Comparison of ENCODE assay signal across 18 cellular contexts in the genomic region with DNA sequence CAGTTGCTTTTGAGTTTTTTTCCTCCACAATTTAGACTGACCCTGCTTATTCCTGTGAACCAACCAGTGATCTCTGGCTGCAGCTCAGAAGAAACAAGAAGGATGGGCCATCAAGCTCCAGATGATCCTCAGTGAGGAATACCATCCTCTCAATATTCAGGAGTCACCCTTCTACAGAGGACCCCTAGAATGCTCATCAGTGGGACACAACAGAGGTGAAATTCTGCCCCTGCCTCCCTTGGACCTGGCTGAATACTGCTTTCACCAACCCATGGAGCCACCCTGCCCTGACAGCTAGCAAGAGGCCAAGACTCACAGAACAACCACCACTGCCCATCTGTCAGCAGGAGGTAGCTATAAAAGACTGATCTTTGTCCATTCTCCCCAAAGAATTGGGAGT. TPM values are rescaled to one million over a fixed set of nuclear protein-coding genes. Genes with fewer than 3 reads are reported as not detected.
DNase-seq lines count a peak whose midpoint lies in the region; ATAC-seq and TF ChIP-seq lines count a peak whose summit lies in the region.
"Had no signal": no experiment of that assay in that cellular context is flagged by ENCODE, and none has a peak within 500 bp of the region (broad histone marks: within the 10 kb centered on the region; RNA-seq: fewer than 3 reads in every experiment).

No MANE protein-coding gene starts in this region.

- no peak overlapping the region for H3K4me3 Mint-ChIP-seq in activated CD8-positive, alpha-beta memory T cell treated with anti-CD3 and anti-CD28 coated beads, Interleukin-2, amount 10 ng/mL, durations not matched to agents 7 days and 5 days
- H3K4me3 Mint-ChIP-seq: B cell; CD4-positive, alpha-beta T cell; CD8-positive, alpha-beta T cell had no signal

- CTCF ChIA-PET in activated CD8-positive, alpha-beta memory T cell treated with anti-CD3 and anti-CD28 coated beads, Interleukin-2, amount 10 ng/mL, durations not matched to agents 7 days and 5 days (lab: Charles Lee): interaction anchor here (1.0 to 2.8 kb wide), 4 partner anchors 15 to 100 kb away, joined by 3 to 10 read pairs (median 4); no protein-coding TSS in a partner anchor

- H3K4me3 ChIP-seq in coronary artery: no peak overlapping the region
- no peak overlapping the region for H3K4me3 ChIP-seq in vagina
- H3K4me3 ChIP-seq: A549; BLaER1 treated with 17β-estradiol and CSF1 and Interleukin-3, amounts not matched to agents 10 nM and 100 nM had no signal

- H3K27ac Mint-ChIP-seq in activated CD8-positive, alpha-beta memory T cell treated with anti-CD3 and anti-CD28 coated beads, Interleukin-2, amount 10 ng/mL, durations not matched to agents 7 days and 5 days: no peak overlapping the region
- H3K27ac Mint-ChIP-seq: B cell; CD4-positive, alpha-beta T cell; CD8-positive, alpha-beta T cell had no signal

- H3K27me3 ChIP-seq in vagina: no peaks in the 10 kb centered on the region
- H3K27me3 ChIP-seq: BLaER1 treated with 17β-estradiol and CSF1 and Interleukin-3, amounts not matched to agents 10 nM and 100 nM had no signal

- H3K4me1 ChIP-seq in vagina: peaks cover 8% of the 10 kb centered on the region
- H3K4me1 ChIP-seq: A549, Caco-2 had no signal

- intact Hi-C loops in vagina (cut with DNase I): no loop called here

- H3K27ac ChIP-seq in coronary artery (no peak overlapping the region), vagina (no peak overlapping the region)
- H3K27ac ChIP-seq: 22Rv1; A549; BLaER1 treated with 17β-estradiol and CSF1 and Interleukin-3, amounts not matched to agents 10 nM and 100 nM; C4-2B had no signal

- H3K4me1 Mint-ChIP-seq in activated CD8-positive, alpha-beta memory T cell treated with anti-CD3 and anti-CD28 coated beads, Interleukin-2, amount 10 ng/mL, durations not matched to agents 7 days and 5 days: peaks cover 23% of the 10 kb centered on the region

- no peaks in the 10 kb centered on the region for H3K36me3 ChIP-seq in vagina
- H3K36me3 ChIP-seq: BLaER1 treated with 17β-estradiol and CSF1 and Interleukin-3, amounts not matched to agents 10 nM and 100 nM had no signal

- no peak for TF ChIP-seq POLR2A in vagina (IDR thresholded peaks at IDR 0.05)

- ATAC-seq in activated CD8-positive, alpha-beta memory T cell treated with anti-CD3 and anti-CD28 coated beads, Interleukin-2, amount 10 ng/mL, durations not matched to agents 7 days and 5 days: no peak
- ATAC-seq: A549; CD8-positive, alpha-beta T cell had no signal

- TF ChIP-seq CTCF in coronary artery (IDR thresholded peaks at IDR 0.05) (no peak), vagina (IDR thresholded peaks at IDR 0.05) (no peak)

- peaks cover 7% of the 10 kb centered on the region for H3K9me3 Mint-ChIP-seq in activated CD8-positive, alpha-beta memory T cell treated with anti-CD3 and anti-CD28 coated beads, Interleukin-2, amount 10 ng/mL, durations not matched to agents 7 days and 5 days (ENCODE audit: low read depth)

- peaks cover 8% of the 10 kb centered on the region for H3K36me3 Mint-ChIP-seq in activated CD8-positive, alpha-beta memory T cell treated with anti-CD3 and anti-CD28 coated beads, Interleukin-2, amount 10 ng/mL, durations not matched to agents 7 days and 5 days
- H3K36me3 Mint-ChIP-seq: CD8-positive, alpha-beta T cell had no signal

- peak; percentile 28 for DNase-seq in activated CD8-positive, alpha-beta memory T cell treated with anti-CD3 and anti-CD28 coated beads, Interleukin-2, amount 50 U/mL, for 48 hours
- no peak for DNase-seq in activated CD8-positive, alpha-beta memory T cell treated with anti-CD3 and anti-CD28 coated beads, Interleukin-2, amount 10 ng/mL, durations not matched to agents 7 days and 5 days
- DNase-seq in coronary artery (ENCODE audit: low spot score): peak; percentile 33
- DNase-seq in vagina (ENCODE audit: extremely low spot score in 2 of 2): peak; percentile 58 to 67
- DNase-seq in nucleus accumbens (lab: John Stamatoyannopoulos, UW): no peak
- DNase-seq: AML-193; Caco-2; Calu3; CD4-positive, alpha-beta T cell; CD8-positive, alpha-beta T cell; DMS79 treated with DMSO at 0.1 percent for 48 hours; GF-D8 had no signal

- H3K9me3 ChIP-seq in vagina: no peaks in the 10 kb centered on the region

- peaks cover 2% of the 10 kb centered on the region for H3K27me3 Mint-ChIP-seq in activated CD8-positive, alpha-beta memory T cell treated with anti-CD3 and anti-CD28 coated beads, Interleukin-2, amount 10 ng/mL, durations not matched to agents 7 days and 5 days
- H3K27me3 Mint-ChIP-seq: CD4-positive, alpha-beta T cell had no signal

RNA-seq across cellular contexts. Expression of gene DHRS2, which starts 9.2 kb away (rescaled TPM):
- total RNA-seq in activated CD8-positive, alpha-beta memory T cell treated with anti-CD3 and anti-CD28 coated beads, Interleukin-2, amount 10 ng/mL, durations not matched to agents 7 days and 5 days: 1 to 10 TPM; 1.1 to 2.7 TPM
- total RNA-seq in vagina: 0.25 TPM
- total RNA-seq: B cell; CD8-positive, alpha-beta T cell had no signal

RNA-seq across cellular contexts. Expression of gene JPH4, which starts 48.4 kb away (rescaled TPM):
- total RNA-seq in activated CD8-positive, alpha-beta memory T cell treated with anti-CD3 and anti-CD28 coated beads, Interleukin-2, amount 10 ng/mL, durations not matched to agents 7 days and 5 days: under 1 TPM in 1 of 2 experiments, not detected in 1; 0.77 TPM
- total RNA-seq in vagina: 10.6 TPM
- total RNA-seq: A172; B cell; Caco-2; Calu3; CD4-positive, alpha-beta T cell; CD8-positive, alpha-beta T cell had no signal

RNA-seq across cellular contexts. Expression of gene AP1G2, which starts 59.4 kb away (rescaled TPM):
- 100 to 1,000 TPM; 222 to 294 TPM for total RNA-seq in activated CD8-positive, alpha-beta memory T cell treated with anti-CD3 and anti-CD28 coated beads, Interleukin-2, amount 10 ng/mL, durations not matched to agents 7 days and 5 days
- total RNA-seq in vagina: 122 TPM

Comparison
In these comparisons a context has a peak if more than half of its experiments do, and no peak if none do; other contexts are left out.
1. DNase-seq: peak in activated CD8-positive, alpha-beta memory T cell treated with anti-CD3 and anti-CD28 coated beads, Interleukin-2, amount 50 U/mL, for 48 hours (single experiment), coronary artery (single experiment) and vagina (2 of 2); none in activated CD8-positive, alpha-beta memory T cell treated with anti-CD3 and anti-CD28 coated beads, Interleukin-2, amount 10 ng/mL, durations not matched to agents 7 days and 5 days (single experiment) and nucleus accumbens (0 of 56).